1 cellular context compared by ENCODE assay signal in genomic region chr15:36953346-36953745, GRCh38.
TF ChIP-seq lines count a peak whose summit lies in the region.

No MANE protein-coding gene starts in this region.

TF ChIP-seq in HEK293, 187 proteins besides CTCF, POLR2A, EP300 and RAD21 (continued from another document and continues in another):
- TF ChIP-seq PRDM10 (tag by site-specific recombination; IDR thresholded peaks at IDR 0.05) (no peak), ZBTB44 (tag by site-specific recombination; IDR thresholded peaks at IDR 0.05) (no peak), ZXDB (tag by site-specific recombination; IDR thresholded peaks at IDR 0.05) (no peak), BCL11A (tag by site-specific recombination; IDR thresholded peaks at IDR 0.05; ENCODE audit: low read depth) (no peak), ZBTB49 (tag by site-specific recombination; IDR thresholded peaks at IDR 0.05; ENCODE audit: low read depth) (no peak), ZNF324 (tag by site-specific recombination; IDR thresholded peaks at IDR 0.05) (no peak), MEIS1 (CRISPR knock-in tag; IDR thresholded peaks at IDR 0.05; ENCODE audit: borderline replicate concordance) (no peak), ZNF549 (tag by site-specific recombination; IDR thresholded peaks at IDR 0.05) (no peak), ZNF585B (tag by site-specific recombination; IDR thresholded peaks at IDR 0.05) (no peak), ZBTB6 (tag by site-specific recombination; IDR thresholded peaks at IDR 0.05) (no peak), ZNF423 (tag by site-specific recombination; IDR thresholded peaks at IDR 0.05) (no peak), ZFP41 (tag by site-specific recombination; IDR thresholded peaks at IDR 0.05; ENCODE audit: borderline replicate concordance) (no peak), ZNF623 (tag by site-specific recombination; IDR thresholded peaks at IDR 0.05) (no peak), PRDM6 (tag by site-specific recombination; IDR thresholded peaks at IDR 0.05) (peak; percentile 16; the same call in 1 of the 2 replicates), YY2 (tag by site-specific recombination; IDR thresholded peaks at IDR 0.05) (no peak), OSR2 (tag by site-specific recombination; IDR thresholded peaks at IDR 0.05) (peak; percentile 68; the same call in 1 of the 2 replicates), ZNF350 (tag by site-specific recombination; IDR thresholded peaks at IDR 0.05) (no peak), ZFP3 (tag by site-specific recombination; IDR thresholded peaks at IDR 0.05; ENCODE audit: low read depth) (no peak), ZBTB8A (tag by site-specific recombination; IDR thresholded peaks at IDR 0.05) (no peak), ZNF626 (tag by site-specific recombination; IDR thresholded peaks at IDR 0.05) (no peak), TCF7L2 (IDR thresholded peaks at IDR 0.05; ENCODE audit: borderline replicate concordance, low read depth, low read length) (no peak), ZNF580 (tag by site-specific recombination; IDR thresholded peaks at IDR 0.05) (no peak), ZNF211 (tag by site-specific recombination; IDR thresholded peaks at IDR 0.05; ENCODE audit: low read depth) (no peak), ZNF24 (tag by site-specific recombination; IDR thresholded peaks at IDR 0.05) (no peak), ZNF223 (tag by site-specific recombination; IDR thresholded peaks at IDR 0.05) (no peak), ZNF114 (tag by site-specific recombination; IDR thresholded peaks at IDR 0.05) (no peak), GLIS1 (tag by site-specific recombination; IDR thresholded peaks at IDR 0.05) (peak; percentile 71), SP7 (tag by site-specific recombination; IDR thresholded peaks at IDR 0.05) (peak; percentile 77), ZIC2 (tag by site-specific recombination; IDR thresholded peaks at IDR 0.05) (no peak), ZNF184 (tag by site-specific recombination; IDR thresholded peaks at IDR 0.05) (no peak), ZSCAN18 (tag by site-specific recombination; IDR thresholded peaks at IDR 0.05) (no peak), ZNF596 (tag by site-specific recombination; IDR thresholded peaks at IDR 0.05) (no peak)
- TF ChIP-seq, protein P1, sequence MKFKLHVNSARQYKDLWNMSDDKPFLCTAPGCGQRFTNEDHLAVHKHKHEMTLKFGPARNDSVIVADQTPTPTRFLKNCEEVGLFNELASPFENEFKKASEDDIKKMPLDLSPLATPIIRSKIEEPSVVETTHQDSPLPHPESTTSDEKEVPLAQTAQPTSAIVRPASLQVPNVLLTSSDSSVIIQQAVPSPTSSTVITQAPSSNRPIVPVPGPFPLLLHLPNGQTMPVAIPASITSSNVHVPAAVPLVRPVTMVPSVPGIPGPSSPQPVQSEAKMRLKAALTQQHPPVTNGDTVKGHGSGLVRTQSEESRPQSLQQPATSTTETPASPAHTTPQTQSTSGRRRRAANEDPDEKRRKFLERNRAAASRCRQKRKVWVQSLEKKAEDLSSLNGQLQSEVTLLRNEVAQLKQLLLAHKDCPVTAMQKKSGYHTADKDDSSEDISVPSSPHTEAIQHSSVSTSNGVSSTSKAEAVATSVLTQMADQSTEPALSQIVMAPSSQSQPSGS (tag by site-specific recombination; IDR thresholded peaks at IDR 0.05; ENCODE audit: low read depth) = 0 out of 2 replicates have a peak, but pooled peaks have one; percentile 12
- TF ChIP-seq, protein P2, sequence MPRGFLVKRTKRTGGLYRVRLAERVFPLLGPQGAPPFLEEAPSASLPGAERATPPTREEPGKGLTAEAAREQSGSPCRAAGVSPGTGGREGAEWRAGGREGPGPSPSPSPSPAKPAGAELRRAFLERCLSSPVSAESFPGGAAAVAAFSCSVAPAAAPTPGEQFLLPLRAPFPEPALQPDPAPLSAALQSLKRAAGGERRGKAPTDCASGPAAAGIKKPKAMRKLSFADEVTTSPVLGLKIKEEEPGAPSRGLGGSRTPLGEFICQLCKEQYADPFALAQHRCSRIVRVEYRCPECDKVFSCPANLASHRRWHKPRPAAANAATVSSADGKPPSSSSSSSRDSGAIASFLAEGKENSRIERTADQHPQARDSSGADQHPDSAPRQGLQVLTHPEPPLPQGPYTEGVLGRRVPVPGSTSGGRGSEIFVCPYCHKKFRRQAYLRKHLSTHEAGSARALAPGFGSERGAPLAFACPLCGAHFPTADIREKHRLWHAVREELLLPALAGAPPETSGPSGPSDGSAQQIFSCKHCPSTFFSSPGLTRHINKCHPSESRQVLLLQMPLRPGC (tag by site-specific recombination; IDR thresholded peaks at IDR 0.05) = peak; percentile 18; the same call in 1 of the 2 replicates
- TF ChIP-seq, protein P3, sequence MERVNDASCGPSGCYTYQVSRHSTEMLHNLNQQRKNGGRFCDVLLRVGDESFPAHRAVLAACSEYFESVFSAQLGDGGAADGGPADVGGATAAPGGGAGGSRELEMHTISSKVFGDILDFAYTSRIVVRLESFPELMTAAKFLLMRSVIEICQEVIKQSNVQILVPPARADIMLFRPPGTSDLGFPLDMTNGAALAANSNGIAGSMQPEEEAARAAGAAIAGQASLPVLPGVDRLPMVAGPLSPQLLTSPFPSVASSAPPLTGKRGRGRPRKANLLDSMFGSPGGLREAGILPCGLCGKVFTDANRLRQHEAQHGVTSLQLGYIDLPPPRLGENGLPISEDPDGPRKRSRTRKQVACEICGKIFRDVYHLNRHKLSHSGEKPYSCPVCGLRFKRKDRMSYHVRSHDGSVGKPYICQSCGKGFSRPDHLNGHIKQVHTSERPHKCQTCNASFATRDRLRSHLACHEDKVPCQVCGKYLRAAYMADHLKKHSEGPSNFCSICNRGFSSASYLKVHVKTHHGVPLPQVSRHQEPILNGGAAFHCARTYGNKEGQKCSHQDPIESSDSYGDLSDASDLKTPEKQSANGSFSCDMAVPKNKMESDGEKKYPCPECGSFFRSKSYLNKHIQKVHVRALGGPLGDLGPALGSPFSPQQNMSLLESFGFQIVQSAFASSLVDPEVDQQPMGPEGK (tag by site-specific recombination; IDR thresholded peaks at IDR 0.05) = peak; percentile 58
